In the genomic region with DNA sequence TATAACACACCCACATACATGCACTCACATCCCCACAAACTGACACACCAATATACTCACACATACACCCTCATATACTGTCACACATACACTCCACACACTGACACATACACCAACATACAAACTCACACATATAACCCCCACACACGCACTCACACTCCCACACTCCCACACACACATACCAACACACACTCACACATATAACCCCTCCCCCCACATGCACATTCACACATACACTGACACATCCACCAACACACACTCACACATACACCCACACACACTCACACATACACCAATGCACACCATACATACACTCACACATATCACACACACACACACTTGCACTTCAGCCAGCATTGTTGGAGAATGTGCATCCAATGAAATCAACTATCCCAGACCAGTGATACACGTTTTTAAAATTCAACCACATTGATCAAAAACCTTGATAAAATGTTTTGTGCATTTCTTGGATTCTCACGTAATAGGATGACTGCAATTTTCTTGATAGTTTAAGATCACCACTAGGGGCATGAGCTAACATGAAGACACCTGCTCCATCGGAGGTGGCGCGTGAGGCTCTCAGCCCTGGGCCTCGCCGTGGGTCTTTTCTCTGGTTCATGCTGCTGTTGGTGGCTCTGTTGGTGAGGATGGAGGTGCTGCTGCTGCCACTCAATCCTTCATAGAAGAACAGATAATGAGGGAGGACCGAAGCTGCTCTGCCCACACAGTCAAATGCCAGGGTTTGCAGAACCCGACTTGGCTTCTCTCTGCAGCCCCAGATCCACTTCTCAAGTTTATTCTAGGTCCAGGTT, we compare ENCODE assay signal across 9 cellular contexts. TPM values are rescaled to one million over a fixed set of nuclear protein-coding genes. Genes with fewer than 3 reads are reported as not detected.
DNase-seq lines count a peak whose midpoint lies in the region; ATAC-seq, FAIRE-seq and TF ChIP-seq lines count a peak whose summit lies in the region.
"Had no signal": no experiment of that assay in that cellular context is flagged by ENCODE, and none has a peak within 500 bp of the region (broad histone marks: within the 10 kb centered on the region; RNA-seq: fewer than 3 reads in every experiment).

No MANE protein-coding gene starts in this region.

- H3K36me3 Mint-ChIP-seq in activated B cell treated with CpG ODN at 0.5 μM for 24 hours (ENCODE audit: low read depth): no peaks in the 10 kb centered on the region

- H3K4me2 ChIP-seq in keratinocyte (ENCODE audit: control insufficient read depth, extremely low read depth, insufficient read depth, low read depth, low read length): no peak overlapping the region

- no peaks in the 10 kb centered on the region for H4K20me1 ChIP-seq in keratinocyte (ENCODE audit: control insufficient read depth, extremely low read depth, insufficient read depth, low read length)

- no peaks in the 10 kb centered on the region for H3K27me3 Mint-ChIP-seq in activated B cell treated with CpG ODN at 0.5 μM for 24 hours

- no peak overlapping the region for H3K4me3 Mint-ChIP-seq in activated B cell treated with CpG ODN at 0.5 μM for 24 hours

- H2AFZ ChIP-seq in keratinocyte (ENCODE audit: control insufficient read depth, low read length): no peak overlapping the region

- CTCF ChIA-PET in AG04449 (lab: Yijun Ruan, JAX) (interaction anchor here (1.1 to 1.7 kb wide), 3 partner anchors 11 to 26 kb away, joined by 3 to 9 read pairs (median 6); no protein-coding TSS in a partner anchor), activated B cell treated with CpG ODN at 0.5 μM for 24 hours (lab: Charles Lee) (interaction anchor here (0.8 to 1.2 kb wide), 5 partner anchors 12 to 264 kb away, joined by 3 to 6 read pairs (median 3); no protein-coding TSS in a partner anchor)

- H3K4me1 Mint-ChIP-seq in activated B cell treated with CpG ODN at 0.5 μM for 24 hours: peaks cover 3% of the 10 kb centered on the region

- peaks cover 6% of the 10 kb centered on the region for H3K4me1 ChIP-seq in keratinocyte (ENCODE audit: control insufficient read depth, extremely low read depth, insufficient read depth, low read length)

- H3K9ac ChIP-seq in keratinocyte (ENCODE audit: control insufficient read depth, extremely low read depth, insufficient read depth, low read length): no peak overlapping the region

- no peak overlapping the region for H3K27ac ChIP-seq in keratinocyte (ENCODE audit: control insufficient read depth, insufficient read depth, low read length)

- DNase-seq in AG04449 (ENCODE audit: low read depth, low spot score) (peak; percentile 16), H4 (ENCODE audit: low spot score) (peak; percentile 29), activated B cell treated with CpG ODN at 0.5 μM for 24 hours (no peak), keratinocyte (ENCODE audit: low read depth, low spot score) (no peak)
- no peak for DNase-seq in activated T-cell treated with anti-CD3 and anti-CD28 coated beads, Interleukin-2, amount 50 U/mL, for 48 hours
- DNase-seq: nucleus accumbens had no signal

- H3K4me3 ChIP-seq in AG04449 (ENCODE audit: low read depth, low read length): no peak overlapping the region
- no peak overlapping the region for H3K4me3 ChIP-seq in keratinocyte (ENCODE audit: control insufficient read depth in 2 of 3, extremely low read depth in 1 of 3, insufficient read depth in 2 of 3, low read depth in 1 of 3, low read length in 3 of 3)

- no peak overlapping the region for H3K27ac Mint-ChIP-seq in activated B cell treated with CpG ODN at 0.5 μM for 24 hours

- peaks cover 6% of the 10 kb centered on the region for H3K27me3 ChIP-seq in keratinocyte (ENCODE audit: control insufficient read depth, extremely low read depth, insufficient read depth, low read length)

- POLR2A ChIA-PET in AG04449 (lab: Yijun Ruan, JAX): no interaction called here
- POLR2A ChIA-PET in activated B cell treated with CpG ODN at 0.5 μM for 24 hours (lab: Charles Lee): interaction anchor here (0.6 to 1.1 kb wide), 4 partner anchors 19 to 94 kb away, joined by 3 to 5 read pairs (median 4); a partner anchor contains a TSS

- H3K9me3 Mint-ChIP-seq in activated B cell treated with CpG ODN at 0.5 μM for 24 hours: no peaks in the 10 kb centered on the region

- no peaks in the 10 kb centered on the region for H3K79me2 ChIP-seq in keratinocyte (ENCODE audit: control insufficient read depth, insufficient read depth, low read length)

- ATAC-seq in activated B cell treated with CpG ODN at 0.5 μM for 24 hours (ENCODE audit: low read depth): peak; percentile 23
- no peak for ATAC-seq in HG03439 (IDR thresholded peaks at IDR 0.05; ENCODE audit: unreplicated experiment)
- no peak for ATAC-seq in GM21381 (IDR thresholded peaks at IDR 0.05; ENCODE audit: unreplicated experiment)
- ATAC-seq in HG02938 (IDR thresholded peaks at IDR 0.05; ENCODE audit: unreplicated experiment): no peak

- TF ChIP-seq CTCF in AG04449 (IDR thresholded peaks at IDR 0.05; ENCODE audit: insufficient read depth, low read length, missing control alignments): peak; percentile 26
- TF ChIP-seq CTCF in activated B cell treated with CpG ODN at 0.5 μM for 24 hours (IDR thresholded peaks at IDR 0.05): no peak
- peak; percentile 56 to 69 (median 56) for TF ChIP-seq CTCF in keratinocyte (optimal IDR thresholded peaks at IDR 0.05 in 1 of 3, IDR thresholded peaks at IDR 0.05 in 1 of 3, conservative IDR thresholded peaks at IDR 0.05 in 1 of 3; ENCODE audit: extremely low read depth in 1 of 3, insufficient read depth in 2 of 3, low read length in 3 of 3)

- no peaks in the 10 kb centered on the region for H3K36me3 ChIP-seq in keratinocyte (ENCODE audit: control insufficient read depth in 2 of 2, extremely low read depth in 1 of 2, insufficient read depth in 2 of 2, low read length in 2 of 2)

- intact Hi-C loops in activated B cell treated with CpG ODN at 0.5 μM for 24 hours (cut with micrococcal nuclease): loop anchor here (2.0 kb wide), 3 partner anchors 17 to 27 kb away; no protein-coding TSS in a partner anchor

- H3K9me1 ChIP-seq in keratinocyte (ENCODE audit: control insufficient read depth, extremely low read depth, insufficient read depth, low read length): peaks cover 3% of the 10 kb centered on the region

- FAIRE-seq in keratinocyte (lab: Jason Lieb, UNC): no peak

- H3K9me3 ChIP-seq in keratinocyte (ENCODE audit: control insufficient read depth, low read depth, low read length): no peaks in the 10 kb centered on the region

- dilution Hi-C loops in keratinocyte (cut with MboI; ENCODE audit: extremely low pct_ligation_motif_present, low sequenced_read_pairs): no loop called here

RNA-seq across cellular contexts. Expression of a gene that starts 32.1 kb away (rescaled TPM):
- 4.0 and 6.8 TPM in 2 replicates for total RNA-seq in H4 (2014; rRNA removed; shearing (Covaris generic))
- total RNA-seq in activated B cell treated with CpG ODN at 0.5 μM for 24 hours: 12.1 and 13.8 TPM in 2 replicates
- 21.4 to 39.1 TPM (median 24.5 TPM) in 3 replicates for polyA plus RNA-seq in keratinocyte
- polyA plus RNA-seq in keratinocyte (2011; ENCODE audit: low read depth): 3.4 TPM
- polyA plus RNA-seq in keratinocyte (2011; cell fraction: cytosol; rRNA removed): 16.9 and 22.6 TPM in 2 replicates
- 50.9 and 52.5 TPM in 2 replicates for polyA plus RNA-seq in keratinocyte (2011; cell fraction: nucleus; rRNA removed)
- polyA plus RNA-seq in keratinocyte (2012; ENCODE audit: low replicate concordance): 9.4 and 25.1 TPM in 2 replicates
- polyA minus RNA-seq in keratinocyte: 46.0 to 77.2 TPM (median 60.9 TPM) in 3 replicates
- polyA minus RNA-seq in keratinocyte (2011; cell fraction: cytosol; rRNA and poly(A)+ RNA removed): 28.6 TPM
- polyA minus RNA-seq in keratinocyte (2011; cell fraction: nucleus; rRNA and poly(A)+ RNA removed): 57.7 and 70.4 TPM in 2 replicates

Comparison
In these comparisons a context has a peak if more than half of its experiments do, and no peak if none do; other contexts are left out.
1. DNase-seq: peak in AG04449 (single experiment) and H4 (single experiment); none in activated B cell treated with CpG ODN at 0.5 μM for 24 hours (single experiment), keratinocyte (single experiment) and activated T-cell treated with anti-CD3 and anti-CD28 coated beads, Interleukin-2, amount 50 U/mL, for 48 hours (0 of 2).